11 cellular contexts compared by ENCODE assay signal in the genomic region with DNA sequence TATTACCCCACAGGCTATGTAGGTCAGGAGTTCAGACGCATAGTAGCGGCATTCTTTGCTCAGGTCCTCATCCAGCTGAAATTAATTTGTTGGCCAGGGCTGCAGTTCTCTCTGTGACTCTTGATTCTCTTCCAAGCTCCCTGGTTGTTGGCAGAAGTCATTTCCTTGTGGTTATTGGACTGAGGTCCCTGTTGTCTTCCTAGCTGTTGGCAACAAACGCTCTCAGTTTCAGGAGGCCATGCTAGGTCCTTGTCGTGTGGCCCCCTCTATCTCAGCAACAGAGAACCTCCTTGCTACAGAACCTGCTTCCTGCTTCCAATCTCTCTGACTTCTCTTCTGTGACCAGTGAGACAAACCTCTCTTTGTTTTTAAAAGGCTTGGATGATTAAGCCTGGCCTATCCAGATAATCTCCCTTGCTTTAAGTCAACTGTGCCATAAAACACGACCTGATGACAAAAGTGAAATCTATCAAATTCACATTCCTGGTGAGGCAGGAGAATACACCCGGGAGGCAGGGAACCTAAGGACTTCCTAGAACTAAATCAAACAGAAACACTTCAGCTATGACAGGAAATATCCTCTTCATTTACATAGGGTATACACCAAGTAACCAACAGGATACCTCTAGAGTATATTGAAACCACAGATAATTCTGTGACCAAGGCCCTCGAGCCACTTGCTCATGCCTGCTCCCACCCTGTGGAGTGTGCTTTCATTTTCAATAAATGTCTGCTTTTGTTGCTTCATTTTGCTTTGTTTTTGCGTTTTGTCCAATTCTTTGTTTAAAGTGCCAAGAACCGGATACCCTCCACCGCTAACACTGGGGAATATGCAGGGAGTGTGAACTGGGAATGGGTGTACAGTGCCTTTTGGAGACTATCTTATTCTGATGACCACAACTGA.
DNase-seq lines count a peak whose midpoint lies in the region; ATAC-seq and TF ChIP-seq lines count a peak whose summit lies in the region.
"Had no signal": no experiment of that assay in that cellular context is flagged by ENCODE, and none has a peak within 500 bp of the region (broad histone marks: within the 10 kb centered on the region; RNA-seq: fewer than 3 reads in every experiment).

No MANE protein-coding gene starts in this region.

- H3K27me3 ChIP-seq in KMS-11 (ENCODE audit: insufficient read depth, low read depth) (no peaks in the 10 kb centered on the region), brain microvascular endothelial cell (replicated peaks) (no peaks in the 10 kb centered on the region)

- CTCF ChIA-PET in GM10248 (lab: Yijun Ruan, JAX), result no interaction called here

- H3K4me1 ChIP-seq in KMS-11 (ENCODE audit: low read depth, poor library complexity, severe bottlenecking), result peaks cover 66% of the 10 kb centered on the region

- ATAC-seq in left lobe of liver (peak; percentile 82), HG02759 (IDR thresholded peaks at IDR 0.05; ENCODE audit: unreplicated experiment) (no peak)

- peak overlapping the region; percentile 42; the same call in 1 of the 2 replicates for H3K27ac ChIP-seq in KMS-11
- no peak overlapping the region for H3K27ac ChIP-seq in brain microvascular endothelial cell
- H3K27ac ChIP-seq: coronary artery had no signal

- in situ Hi-C loops in brain microvascular endothelial cell (cut with HindIII; ENCODE audit: low pct_ligation_motif_present, low sequenced_read_pairs), result no loop called here

- peak overlapping the region; percentile 69; the same call in 1 of the 2 replicates for H2AFZ ChIP-seq in KMS-11 (ENCODE audit: low read depth)

- H4K20me1 ChIP-seq in KMS-11 (ENCODE audit: insufficient read depth), result no peaks in the 10 kb centered on the region

- peak overlapping the region; percentile 62 for H3K4me2 ChIP-seq in KMS-11

- no peak overlapping the region for H3K9ac ChIP-seq in KMS-11

- H3K4me3 ChIP-seq in AG10803 (ENCODE audit: low read length), result no peak overlapping the region
- no peak overlapping the region for H3K4me3 ChIP-seq in KMS-11 (IDR thresholded peaks at IDR 0.05; ENCODE audit: insufficient read depth, low read depth, low read length)
- no peak overlapping the region for H3K4me3 ChIP-seq in brain microvascular endothelial cell (ENCODE audit: low read depth, low read length)
- H3K4me3 ChIP-seq: coronary artery had no signal

- TF ChIP-seq CTCF in AG10803 (conservative IDR thresholded peaks at IDR 0.05; ENCODE audit: low read length), result no peak
- TF ChIP-seq CTCF in KMS-11 (conservative IDR thresholded peaks at IDR 0.05; ENCODE audit: low read depth, low read length), result no peak
- TF ChIP-seq CTCF in GM10248 (IDR thresholded peaks at IDR 0.05; ENCODE audit: control extremely low read depth, extremely low read depth, low read depth, missing control alignments), result no peak
- TF ChIP-seq CTCF in brain microvascular endothelial cell (IDR thresholded peaks at IDR 0.05; ENCODE audit: low read depth, low read length, missing control alignments), result no peak
- TF ChIP-seq CTCF in GM20000 (IDR thresholded peaks at IDR 0.05; ENCODE audit: extremely low read depth, missing control alignments), result no peak

- H3K36me3 ChIP-seq in KMS-11 (ENCODE audit: insufficient read depth) (no peaks in the 10 kb centered on the region), brain microvascular endothelial cell (replicated peaks) (no peaks in the 10 kb centered on the region)

- peak; percentile 87 for DNase-seq in AG10803 (ENCODE audit: low read depth)
- DNase-seq in cerebellar nuclear complex (lab: John Stamatoyannopoulos, UW), result peak; percentile 57 to 80
- DNase-seq in left lobe of liver (ENCODE audit: low spot score), result peak; percentile 52
- DNase-seq in GM10248 (ENCODE audit: extremely low spot score), result no peak
- DNase-seq in brain microvascular endothelial cell, result no peak
- DNase-seq in GM20000 (ENCODE audit: low spot score), result no peak
- DNase-seq: CD4-positive, CD25-positive, alpha-beta regulatory T cell; T-helper 1 cell had no signal

- H3K79me2 ChIP-seq in KMS-11 (ENCODE audit: insufficient read depth, low read depth), result no peaks in the 10 kb centered on the region

- POLR2A ChIA-PET in GM10248 (lab: Yijun Ruan, JAX), result no interaction called here

Comparison
In these comparisons a context has a peak if more than half of its experiments do, and no peak if none do; other contexts are left out.
1. DNase-seq: peak in AG10803 (single experiment), cerebellar nuclear complex (2 of 2) and left lobe of liver (single experiment); none in GM10248 (single experiment), brain microvascular endothelial cell (single experiment) and GM20000 (single experiment).